25 cellular contexts compared by ENCODE assay signal in genomic region chr7:66902844-66903180, GRCh38.
"Had no signal": no experiment of that assay in that cellular context is flagged by ENCODE, and none has a peak within 500 bp of the region (broad histone marks: within the 10 kb centered on the region; RNA-seq: fewer than 3 reads in every experiment).

No MANE protein-coding gene starts in this region.

- H3K9me3 ChIP-seq: MG63, SJSA1 had no signal

- FAIRE-seq: HTR-8/SVneo, RCC 7860 had no signal

- H3K27ac ChIP-seq: HL-60, SJSA1, SK-N-MC had no signal

- H3K36me3 ChIP-seq: MG63, SJSA1 had no signal

- H3K27me3 ChIP-seq: MG63, SJSA1 had no signal

- H3K4me3 ChIP-seq: MG63, SJSA1, SK-N-MC had no signal

- H3K4me1 ChIP-seq: SJSA1 had no signal

- DNase-seq: Karpas-422, KG1, MG63, NCI-H1092, NCI-H1105 treated with DMSO at 0.1 percent for 48 hours, NCI-H1417 treated with DMSO at 0.1 percent for 48 hours, NCI-H146, NCI-H1694 treated with DMSO at 0.1 percent for 48 hours, NCI-H1930, NCI-H2081, NCI-H2107, NCI-H226, NCI-H446, NCI-H510A, NCI-H524 treated with DMSO at 0.1 percent for 48 hours, NCI-H69, NCI-H774, Right ventricle myocardium superior, RPMI8226, SIG-M5 had no signal
